20 cellular contexts compared by ENCODE assay signal in the genomic region with DNA sequence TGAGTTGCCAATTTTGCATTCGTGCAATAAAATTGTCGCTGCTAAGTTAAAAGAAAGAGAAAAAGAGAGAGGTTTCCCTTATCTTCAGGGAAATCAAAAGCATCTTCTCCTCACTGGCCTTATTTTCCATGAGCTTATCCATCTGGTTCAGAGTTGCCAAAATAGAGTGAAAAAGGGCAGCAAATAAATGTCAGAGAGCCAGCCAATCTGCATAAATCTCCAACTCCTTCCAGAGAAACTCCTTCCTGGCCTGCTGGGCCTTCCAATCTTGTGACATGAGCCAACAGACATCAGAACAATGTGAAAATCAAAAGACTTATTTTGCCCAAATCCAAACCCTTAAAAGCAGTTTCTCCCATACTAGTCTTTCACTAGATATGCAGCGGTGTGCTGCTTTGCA.
"Had no signal": no experiment of that assay in that cellular context is flagged by ENCODE, and none has a peak within 500 bp of the region (broad histone marks: within the 10 kb centered on the region; RNA-seq: fewer than 3 reads in every experiment).

No MANE protein-coding gene starts in this region.

- DNase-seq: cortex of kidney; dorsolateral prefrontal cortex; effector memory CD4-positive, alpha-beta T cell; kidney; left cardiac atrium; left ventricle myocardium inferior; lower lobe of right lung; mesenchymal stem cell; naive B cell; right cardiac atrium; small intestine; stimulated activated CD4-positive, alpha-beta T cell treated with anti-CD3 and anti-CD28 coated beads, Interleukin-12 subunit alpha, Interleukin-12 subunit beta, amount 100 ng/mL, for 4 hours; stimulated activated naive CD4-positive, alpha-beta T cell; stomach; substantia nigra; transverse colon had no signal

- H3K27ac ChIP-seq: dorsolateral prefrontal cortex, epithelial cell of prostate, esophagus muscularis mucosa, hepatocyte, left ventricle myocardium inferior, lower lobe of right lung, stomach, thoracic aorta, transverse colon had no signal

- H3K4me3 ChIP-seq: dorsolateral prefrontal cortex, esophagus muscularis mucosa, hepatocyte, left ventricle myocardium inferior, lower lobe of right lung, stomach, thoracic aorta, transverse colon had no signal
